9 cellular contexts compared by ENCODE assay signal in the genomic region with DNA sequence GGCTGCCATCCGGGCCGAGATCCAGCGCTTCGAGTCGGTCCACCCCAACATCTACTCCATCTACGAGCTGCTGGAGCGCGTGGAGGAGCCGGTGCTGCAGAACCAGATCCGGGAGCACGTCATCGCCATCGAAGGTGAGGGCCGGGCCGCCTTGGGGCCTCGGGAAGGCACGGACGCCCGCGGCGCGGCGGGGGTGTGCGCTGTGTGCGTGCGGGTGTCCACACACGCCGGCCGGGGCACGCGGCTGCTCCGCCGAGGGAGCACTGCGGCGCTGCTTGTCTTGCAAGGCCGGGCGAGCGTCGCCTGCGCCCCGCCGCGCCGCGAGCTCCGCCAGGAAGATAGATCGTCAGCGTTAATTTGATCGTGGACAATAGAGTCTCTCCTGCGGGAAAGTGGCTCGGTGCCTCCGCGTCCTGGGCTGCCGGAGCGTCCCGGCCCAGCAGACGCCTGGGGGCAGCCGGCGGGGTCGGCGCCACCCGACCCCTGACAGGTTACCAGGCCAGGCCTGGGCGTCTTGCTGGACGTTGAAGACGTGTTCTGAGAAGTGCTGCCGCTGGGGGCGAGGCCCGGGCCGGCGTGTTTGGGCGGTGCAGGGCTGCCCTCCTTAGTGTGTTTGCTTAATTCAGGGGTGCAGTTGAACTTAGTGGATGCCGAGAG. TPM values are rescaled to one million over a fixed set of nuclear protein-coding genes. Genes with fewer than 3 reads are reported as not detected.
DNase-seq lines count a peak whose midpoint lies in the region; ATAC-seq and TF ChIP-seq lines count a peak whose summit lies in the region.
"Had no signal": no experiment of that assay in that cellular context is flagged by ENCODE, and none has a peak within 500 bp of the region (broad histone marks: within the 10 kb centered on the region; RNA-seq: fewer than 3 reads in every experiment).

No MANE protein-coding gene starts in this region.

- peak overlapping the region in 1 of 2 donors; percentile 55 for H3K27ac Mint-ChIP-seq in effector memory CD8-positive, alpha-beta T cell
- H3K27ac Mint-ChIP-seq in memory B cell: no peak overlapping the region
- H3K27ac Mint-ChIP-seq: activated B cell treated with CpG ODN at 0.5 μM for 24 hours had no signal

- peaks cover 11 to 14% of the 10 kb centered on the region in 2 donors for H3K4me1 Mint-ChIP-seq in effector memory CD8-positive, alpha-beta T cell (ENCODE audit: low read depth in 2 of 2)
- H3K4me1 Mint-ChIP-seq in memory B cell: peaks cover 2% of the 10 kb centered on the region

- peak; percentile 46 for DNase-seq in NCI-H146 (lab: John Stamatoyannopoulos, UW)
- no peak for DNase-seq in NCI-H146 treated with DMSO at 0.1 percent for 48 hours (lab: John Stamatoyannopoulos, UW; ENCODE audit: unreplicated experiment)
- peak; percentile 46 to 50 for DNase-seq in PC-9
- peak in 2 of 3 experiments; percentile 4 to 5 for DNase-seq in effector memory CD8-positive, alpha-beta T cell
- no peak for DNase-seq in memory B cell (ENCODE audit: low spot score in 2 of 2)
- DNase-seq in tibial artery: peak; percentile 36 to 77
- DNase-seq in GDM1 (lab: John Stamatoyannopoulos, UW): no peak
- DNase-seq: activated B cell treated with CpG ODN at 0.5 μM for 24 hours had no signal

- H3K27me3 ChIP-seq in PC-9 (ENCODE audit: insufficient read depth, low read depth) (no peaks in the 10 kb centered on the region), tibial artery (no peaks in the 10 kb centered on the region)

- no peak for TF ChIP-seq CTCF in PC-9 (conservative IDR thresholded peaks at IDR 0.05)
- TF ChIP-seq CTCF in tibial artery (IDR thresholded peaks at IDR 0.05): no peak

- peak overlapping the region; percentile 72 to 78 for H3K4me3 Mint-ChIP-seq in effector memory CD8-positive, alpha-beta T cell
- peak overlapping the region; percentile 7 for H3K4me3 Mint-ChIP-seq in memory B cell
- H3K4me3 Mint-ChIP-seq: activated B cell treated with CpG ODN at 0.5 μM for 24 hours had no signal

- H3K9me3 ChIP-seq in PC-9 (ENCODE audit: insufficient read depth, low read depth) (no peaks in the 10 kb centered on the region), tibial artery (peaks cover 0 to 6% (median 4%) of the 10 kb centered on the region in 3 donors)

- POLR2A ChIA-PET in PC-9 (lab: Charles Lee; ENCODE audit: unreplicated experiment): no interaction called here

- CTCF ChIA-PET in PC-9 (lab: Charles Lee): no interaction called here

- peak overlapping the region; percentile 82 for H2AFZ ChIP-seq in PC-9

- intact Hi-C loops in PC-9 (cut with micrococcal nuclease; ENCODE audit: unreplicated experiment) (loop anchor here (1.0 to 10.0 kb wide), 9 partner anchors 48 to 359 kb away; no protein-coding TSS in a partner anchor), tibial artery (cut with DNase I; ENCODE audit: low total_unique reads) (no loop called here)

- peaks cover 53% of the 10 kb centered on the region for H3K79me2 ChIP-seq in PC-9 (ENCODE audit: low read depth)

- peaks cover 28% of the 10 kb centered on the region for H3K4me1 ChIP-seq in PC-9 (replicated peaks; ENCODE audit: insufficient read depth)
- peaks cover 0 to 27% (median 17%) of the 10 kb centered on the region in 4 donors for H3K4me1 ChIP-seq in tibial artery

- H3K9me2 ChIP-seq in PC-9 (ENCODE audit: insufficient read depth): no peaks in the 10 kb centered on the region

- peaks cover 30 to 47% of the 10 kb centered on the region in 2 donors for H3K27me3 Mint-ChIP-seq in effector memory CD8-positive, alpha-beta T cell
- peaks cover 25% of the 10 kb centered on the region for H3K27me3 Mint-ChIP-seq in memory B cell

- peak; percentile 41 for ATAC-seq in effector memory CD8-positive, alpha-beta T cell (replicated peaks)
- no peak for ATAC-seq in memory B cell (ENCODE audit: low read depth)
- no peak for ATAC-seq in GM18909 (IDR thresholded peaks at IDR 0.05; ENCODE audit: poor library complexity, unreplicated experiment)

- no TSS peak for BruUV-seq in PC-9 (replicated peaks; lab: Mats Ljungman, UMichigan)

- H3K36me3 ChIP-seq in PC-9 (ENCODE audit: low read depth): 0 out of 2 replicates have a peak, but pooled peaks cover 4% of the 10 kb centered on the region
- H3K36me3 ChIP-seq in tibial artery: no peaks in the 10 kb centered on the region

- H3K4me3 ChIP-seq in PC-9: peak overlapping the region; percentile 77
- H3K4me3 ChIP-seq in tibial artery: peak overlapping the region; percentile 61 to 71

- H3K27ac ChIP-seq in PC-9: peak overlapping the region; percentile 69
- peak overlapping the region; percentile 23 to 38 for H3K27ac ChIP-seq in tibial artery

- peak overlapping the region; percentile 87 for H3K4me2 ChIP-seq in PC-9

- peaks cover 9% of the 10 kb centered on the region for H4K20me1 ChIP-seq in PC-9 (ENCODE audit: insufficient read depth)

- peaks cover 19% of the 10 kb centered on the region; the same call in 1 of the 2 replicates for H3F3A ChIP-seq in PC-9 (ENCODE audit: insufficient read depth, low read depth)

- no peaks in the 10 kb centered on the region for H3K9me3 Mint-ChIP-seq in effector memory CD8-positive, alpha-beta T cell
- H3K9me3 Mint-ChIP-seq in memory B cell: peaks cover 2% of the 10 kb centered on the region

- peaks cover 6% of the 10 kb centered on the region for H3K36me3 Mint-ChIP-seq in effector memory CD8-positive, alpha-beta T cell (ENCODE audit: insufficient read depth)
- H3K36me3 Mint-ChIP-seq in memory B cell: no peaks in the 10 kb centered on the region

RNA-seq across cellular contexts. Expression of a gene that starts 1.0 kb away (rescaled TPM):
- total RNA-seq in PC-9 (2021): 91.4 and 107 TPM in 2 replicates
- total RNA-seq: activated B cell treated with CpG ODN at 0.5 μM for 24 hours had no signal

Comparison
In these comparisons a context has a peak if more than half of its experiments do, and no peak if none do; other contexts are left out.
1. DNase-seq: peak in NCI-H146 (single experiment), PC-9 (2 of 2), effector memory CD8-positive, alpha-beta T cell (2 of 3) and tibial artery (2 of 2); none in NCI-H146 treated with DMSO at 0.1 percent for 48 hours (single experiment), memory B cell (0 of 2) and GDM1 (single experiment).